In the genomic region with DNA sequence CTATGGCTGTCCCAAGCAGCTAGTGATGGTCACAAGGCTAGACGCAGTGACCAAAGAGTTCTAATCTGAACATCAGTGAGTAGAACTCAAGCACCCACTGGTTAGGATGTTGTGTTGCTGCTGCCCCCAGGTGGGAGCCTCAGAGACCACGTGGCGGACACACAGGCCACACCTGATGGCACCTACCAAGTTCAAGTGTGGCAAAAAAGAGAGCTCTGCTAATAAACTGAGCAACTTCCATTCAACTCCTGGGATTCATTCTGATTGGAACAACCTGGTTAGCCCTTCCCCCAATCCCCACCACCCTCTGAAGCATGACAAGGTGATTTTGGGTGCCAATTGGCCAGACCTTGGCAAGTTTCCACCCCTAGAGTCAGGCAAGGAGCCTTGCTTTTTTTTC, we compare ENCODE assay signal across 9 cellular contexts. TPM values are rescaled to one million over a fixed set of nuclear protein-coding genes. Genes with fewer than 3 reads are reported as not detected.
DNase-seq lines count a peak whose midpoint lies in the region; ATAC-seq and TF ChIP-seq lines count a peak whose summit lies in the region.
"Had no signal": no experiment of that assay in that cellular context is flagged by ENCODE, and none has a peak within 500 bp of the region (broad histone marks: within the 10 kb centered on the region; RNA-seq: fewer than 3 reads in every experiment).

No MANE protein-coding gene starts in this region.

- no peak overlapping the region; the same call in 1 of the 2 replicates for H3K27ac Mint-ChIP-seq in GM23338
- H3K27ac Mint-ChIP-seq in WTC11, result peak overlapping the region; percentile 94
- H3K27ac Mint-ChIP-seq in endothelial cell (ENCODE audit: unreplicated experiment), result no peak overlapping the region

- H3K4me3 ChIP-seq in AG04450 (ENCODE audit: low read depth, low read length) (no peak overlapping the region), GM23338 (peak overlapping the region; percentile 75; the same call in 1 of the 2 replicates)

- peak overlapping the region; percentile 88; the same call in 1 of the 2 replicates for H3K4me2 ChIP-seq in GM23338

- H3K9me3 Mint-ChIP-seq in GM23338 (no peaks in the 10 kb centered on the region; the same call in 2 of the 3 replicates), WTC11 (no peaks in the 10 kb centered on the region), endothelial cell (ENCODE audit: unreplicated experiment) (no peaks in the 10 kb centered on the region)

- H3K27me3 Mint-ChIP-seq in GM23338 (ENCODE audit: insufficient read depth, low read depth, poor library complexity), result peaks cover 18% of the 10 kb centered on the region
- H3K27me3 Mint-ChIP-seq in WTC11 (ENCODE audit: low read depth), result no peaks in the 10 kb centered on the region; the same call in 1 of the 2 replicates
- peaks cover 4% of the 10 kb centered on the region for H3K27me3 Mint-ChIP-seq in endothelial cell (ENCODE audit: unreplicated experiment)

- peaks cover 3% of the 10 kb centered on the region; the same call in 1 of the 2 replicates for H3K9me3 ChIP-seq in AG04450 (ENCODE audit: control insufficient read depth, insufficient read depth, low read length)

- H3K79me2 ChIP-seq in GM23338 (replicated peaks; ENCODE audit: insufficient read depth), result peaks cover 19% of the 10 kb centered on the region

- no peak overlapping the region for H2AFZ ChIP-seq in GM23338

- 0 out of 2 replicates have a peak, but pooled peaks cover 3% of the 10 kb centered on the region for H3F3A ChIP-seq in GM23338 (replicated peaks; ENCODE audit: low read depth)

- 0 out of 2 replicates have a peak, but pooled peaks cover 2% of the 10 kb centered on the region for H4K20me1 ChIP-seq in GM23338 (replicated peaks; ENCODE audit: insufficient read depth)

- H3K27me3 ChIP-seq in AG04450 (ENCODE audit: control insufficient read depth, insufficient read depth, low read length) (no peaks in the 10 kb centered on the region), GM23338 (ENCODE audit: insufficient read depth) (no peaks in the 10 kb centered on the region)

- H3K4me1 Mint-ChIP-seq in GM23338 (peaks cover 14% of the 10 kb centered on the region), WTC11 (peaks cover 26% of the 10 kb centered on the region), endothelial cell (ENCODE audit: unreplicated experiment) (peaks cover 18% of the 10 kb centered on the region)

- H3K36me3 Mint-ChIP-seq in GM23338 (ENCODE audit: low read depth) (no peaks in the 10 kb centered on the region), WTC11 (no peaks in the 10 kb centered on the region), endothelial cell (ENCODE audit: low read depth, unreplicated experiment) (no peaks in the 10 kb centered on the region)

- H3K4me1 ChIP-seq in GM23338 (ENCODE audit: insufficient read depth), result peaks cover 10% of the 10 kb centered on the region

- CTCF ChIA-PET in AG04450 (lab: Charles Lee), result interaction anchor here (0.6 to 2.8 kb wide), 5 partner anchors 11 to 570 kb away, joined by 3 to 9 read pairs (median 5); no protein-coding TSS in a partner anchor
- CTCF ChIA-PET in WTC11 (lab: Charles Lee), result interaction anchor here (0.6 to 2.9 kb wide), 4 partner anchors 36 to 52 kb away, joined by 3 to 14 read pairs (median 3); no protein-coding TSS in a partner anchor

- DNase-seq in AG04450 (ENCODE audit: low read depth, low spot score), result no peak
- DNase-seq in GM23338 (ENCODE audit: low spot score), result peak; percentile 50
- peak; percentile 28 for DNase-seq in WTC11 (ENCODE audit: low spot score)
- no peak for DNase-seq in endothelial cell (ENCODE audit: low spot score)
- no peak for DNase-seq in epidermal melanocyte (ENCODE audit: insufficient read length, low spot score)
- DNase-seq in medulla oblongata (ENCODE audit: extremely low spot score), result no peak
- DNase-seq in hepatic stellate cell (ENCODE audit: low spot score), result no peak

- no peaks in the 10 kb centered on the region for H3K9me2 ChIP-seq in GM23338 (ENCODE audit: insufficient read depth)

- H3K27ac ChIP-seq in AG04450 (ENCODE audit: low read depth, low read length) (no peak overlapping the region), GM23338 (ENCODE audit: low read depth) (no peak overlapping the region)

- TF ChIP-seq CTCF in AG04450 (IDR thresholded peaks at IDR 0.05; ENCODE audit: low read depth, low read length), result 0 out of 2 replicates have a peak, but pooled peaks have one; percentile 1
- peak; percentile 10 to 55; a peak in 3 of 4 replicates for TF ChIP-seq CTCF in GM23338 (conservative IDR thresholded peaks at IDR 0.05; ENCODE audit: low read depth in 2 of 2)
- TF ChIP-seq CTCF in WTC11 (IDR thresholded peaks at IDR 0.05), result no peak
- TF ChIP-seq CTCF in endothelial cell (IDR thresholded peaks at IDR 0.05; ENCODE audit: unreplicated experiment), result no peak

- POLR2A ChIA-PET in AG04450 (lab: Yijun Ruan, JAX) (no interaction called here), WTC11 (lab: Charles Lee) (no interaction called here)

- ATAC-seq in GM23338, result no peak
- ATAC-seq in WTC11, result no peak
- ATAC-seq in HG03025 (IDR thresholded peaks at IDR 0.05; ENCODE audit: low FRiP score, unreplicated experiment), result no peak
- ATAC-seq: sciatic nerve had no signal

- peak overlapping the region; percentile 91 for H3K4me3 Mint-ChIP-seq in GM23338
- peak overlapping the region; percentile 97 for H3K4me3 Mint-ChIP-seq in WTC11
- H3K4me3 Mint-ChIP-seq in endothelial cell (ENCODE audit: unreplicated experiment), result peak overlapping the region; percentile 93

- no peaks in the 10 kb centered on the region for H3K36me3 ChIP-seq in GM23338 (ENCODE audit: insufficient read depth)

TF ChIP-seq in GM23338, 12 proteins besides CTCF, POLR2A, EP300 and RAD21 (continues in another document):
- TF ChIP-seq EZH2 (IDR thresholded peaks at IDR 0.05; ENCODE audit: low read depth, unreplicated experiment), result no peak

TF ChIP-seq in WTC11, 78 proteins besides CTCF, POLR2A, EP300 and RAD21 (continues in another document):
- no peak for TF ChIP-seq FOXP1 (CRISPR knock-in tag; IDR thresholded peaks at IDR 0.05; ENCODE audit: borderline replicate concordance)
- no peak for TF ChIP-seq RORB (CRISPR knock-in tag; IDR thresholded peaks at IDR 0.05)
- TF ChIP-seq MXD4 (CRISPR knock-in tag; IDR thresholded peaks at IDR 0.05; ENCODE audit: borderline replicate concordance), result no peak
- TF ChIP-seq, protein P1, sequence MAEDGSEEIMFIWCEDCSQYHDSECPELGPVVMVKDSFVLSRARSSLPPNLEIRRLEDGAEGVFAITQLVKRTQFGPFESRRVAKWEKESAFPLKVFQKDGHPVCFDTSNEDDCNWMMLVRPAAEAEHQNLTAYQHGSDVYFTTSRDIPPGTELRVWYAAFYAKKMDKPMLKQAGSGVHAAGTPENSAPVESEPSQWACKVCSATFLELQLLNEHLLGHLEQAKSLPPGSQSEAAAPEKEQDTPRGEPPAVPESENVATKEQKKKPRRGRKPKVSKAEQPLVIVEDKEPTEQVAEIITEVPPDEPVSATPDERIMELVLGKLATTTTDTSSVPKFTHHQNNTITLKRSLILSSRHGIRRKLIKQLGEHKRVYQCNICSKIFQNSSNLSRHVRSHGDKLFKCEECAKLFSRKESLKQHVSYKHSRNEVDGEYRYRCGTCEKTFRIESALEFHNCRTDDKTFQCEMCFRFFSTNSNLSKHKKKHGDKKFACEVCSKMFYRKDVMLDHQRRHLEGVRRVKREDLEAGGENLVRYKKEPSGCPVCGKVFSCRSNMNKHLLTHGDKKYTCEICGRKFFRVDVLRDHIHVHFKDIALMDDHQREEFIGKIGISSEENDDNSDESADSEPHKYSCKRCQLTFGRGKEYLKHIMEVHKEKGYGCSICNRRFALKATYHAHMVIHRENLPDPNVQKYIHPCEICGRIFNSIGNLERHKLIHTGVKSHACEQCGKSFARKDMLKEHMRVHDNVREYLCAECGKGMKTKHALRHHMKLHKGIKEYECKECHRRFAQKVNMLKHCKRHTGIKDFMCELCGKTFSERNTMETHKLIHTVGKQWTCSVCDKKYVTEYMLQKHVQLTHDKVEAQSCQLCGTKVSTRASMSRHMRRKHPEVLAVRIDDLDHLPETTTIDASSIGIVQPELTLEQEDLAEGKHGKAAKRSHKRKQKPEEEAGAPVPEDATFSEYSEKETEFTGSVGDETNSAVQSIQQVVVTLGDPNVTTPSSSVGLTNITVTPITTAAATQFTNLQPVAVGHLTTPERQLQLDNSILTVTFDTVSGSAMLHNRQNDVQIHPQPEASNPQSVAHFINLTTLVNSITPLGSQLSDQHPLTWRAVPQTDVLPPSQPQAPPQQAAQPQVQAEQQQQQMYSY (CRISPR knock-in tag; IDR thresholded peaks at IDR 0.05), result no peak
- TF ChIP-seq, protein P2, sequence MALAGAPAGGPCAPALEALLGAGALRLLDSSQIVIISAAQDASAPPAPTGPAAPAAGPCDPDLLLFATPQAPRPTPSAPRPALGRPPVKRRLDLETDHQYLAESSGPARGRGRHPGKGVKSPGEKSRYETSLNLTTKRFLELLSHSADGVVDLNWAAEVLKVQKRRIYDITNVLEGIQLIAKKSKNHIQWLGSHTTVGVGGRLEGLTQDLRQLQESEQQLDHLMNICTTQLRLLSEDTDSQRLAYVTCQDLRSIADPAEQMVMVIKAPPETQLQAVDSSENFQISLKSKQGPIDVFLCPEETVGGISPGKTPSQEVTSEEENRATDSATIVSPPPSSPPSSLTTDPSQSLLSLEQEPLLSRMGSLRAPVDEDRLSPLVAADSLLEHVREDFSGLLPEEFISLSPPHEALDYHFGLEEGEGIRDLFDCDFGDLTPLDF (CRISPR knock-in tag; IDR thresholded peaks at IDR 0.05), result no peak
- TF ChIP-seq CREM (CRISPR knock-in tag; IDR thresholded peaks at IDR 0.05), result no peak
- TF ChIP-seq IRF1 (CRISPR knock-in tag; IDR thresholded peaks at IDR 0.05), result no peak
- TF ChIP-seq, protein P3, sequence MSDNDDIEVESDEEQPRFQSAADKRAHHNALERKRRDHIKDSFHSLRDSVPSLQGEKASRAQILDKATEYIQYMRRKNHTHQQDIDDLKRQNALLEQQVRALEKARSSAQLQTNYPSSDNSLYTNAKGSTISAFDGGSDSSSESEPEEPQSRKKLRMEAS (CRISPR knock-in tag; IDR thresholded peaks at IDR 0.05), result peak; percentile 25; the same call in 1 of the 2 replicates
- TF ChIP-seq ETV6 (CRISPR knock-in tag; IDR thresholded peaks at IDR 0.05), result no peak

RNA-seq across cellular contexts. Expression of gene LCMT1, which starts 3.5 kb away (rescaled TPM):
- 41.7 and 46.9 TPM in 2 replicates for polyA plus RNA-seq in AG04450 (2011; rRNA removed)
- polyA minus RNA-seq in AG04450 (2011; rRNA and poly(A)+ RNA removed), result 46.0 and 46.7 TPM in 2 replicates
- total RNA-seq in GM23338 (2014; rRNA removed; shearing (Covaris generic)), result 43.2 and 56.2 TPM in 2 replicates
- polyA plus RNA-seq in GM23338 (2016; fragmentation: Nextera tagmentation; extraction: Ambion mirVana), result 79.7 and 84.6 TPM in 2 replicates
- 86.3 to 89.6 TPM (median 86.7 TPM) in 3 replicates for total RNA-seq in WTC11 (2021)
- 59.3 TPM for total RNA-seq in endothelial cell (ENCODE audit: unreplicated experiment)

Comparison
In these comparisons a context has a peak if more than half of its experiments do, and no peak if none do; other contexts are left out.
1. DNase-seq: peak in GM23338 (single experiment) and WTC11 (single experiment); none in AG04450 (single experiment), endothelial cell (single experiment), epidermal melanocyte (single experiment), medulla oblongata (single experiment) and hepatic stellate cell (single experiment).
2. CTCF ChIP-seq: peak in AG04450 (single experiment) and GM23338 (2 of 2); none in WTC11 (single experiment) and endothelial cell (single experiment).
3. Peak in every context shown above with its lines, with median percentiles within 50 percentile points of each other: H3K4me3 Mint-ChIP-seq.